Comparison of ENCODE assay signal across 13 cellular contexts in genomic region chr3:152256829-152257228, GRCh38. TPM values are rescaled to one million over a fixed set of nuclear protein-coding genes. Genes with fewer than 3 reads are reported as not detected.
DNase-seq lines count a peak whose midpoint lies in the region; ATAC-seq, FAIRE-seq and TF ChIP-seq lines count a peak whose summit lies in the region.
"Had no signal": no experiment of that assay in that cellular context is flagged by ENCODE, and none has a peak within 500 bp of the region (broad histone marks: within the 10 kb centered on the region; RNA-seq: fewer than 3 reads in every experiment).

No MANE protein-coding gene starts in this region.

- in situ Hi-C loops in GM23248 (cut with MboI): no loop called here

- H3K27me3 Mint-ChIP-seq in activated naive CD8-positive, alpha-beta T cell treated with anti-CD3 and anti-CD28 coated beads for 36 hours: no peaks in the 10 kb centered on the region
- H3K27me3 Mint-ChIP-seq in natural killer cell (ENCODE audit: low read depth in 2 of 2): no peaks in the 10 kb centered on the region
- H3K27me3 Mint-ChIP-seq in nephron progenitor cell (ENCODE audit: low read depth, poor library complexity): peaks cover 84% of the 10 kb centered on the region

- no peaks in the 10 kb centered on the region for H4K20me1 ChIP-seq in GM23248 (ENCODE audit: insufficient read depth)

- 98% methylated on average over 4 of the region's 4 CpGs for WGBS in GM23248 (ENCODE audit: low coverage in 1 of 2, low lambda C conversion rate in 2 of 2, missing lambda C conversion rate in 2 of 2), 2 experiments

- H3K79me2 ChIP-seq in ACC112 (ENCODE audit: control insufficient read depth, insufficient read depth, low read length, unreplicated experiment): no peaks in the 10 kb centered on the region
- H3K79me2 ChIP-seq in GM23248 (ENCODE audit: insufficient read depth): no peaks in the 10 kb centered on the region

- peaks cover 33% of the 10 kb centered on the region for H3K4me1 ChIP-seq in ACC112 (ENCODE audit: control insufficient read depth, insufficient read depth, low read length, unreplicated experiment)
- H3K4me1 ChIP-seq in GM23248 (ENCODE audit: insufficient read depth): peaks cover 28% of the 10 kb centered on the region

- no peaks in the 10 kb centered on the region; the same call in 1 of the 2 replicates for H3K9me2 ChIP-seq in GM23248 (ENCODE audit: insufficient read depth)

- peaks cover 20% of the 10 kb centered on the region for H3K36me3 Mint-ChIP-seq in activated naive CD8-positive, alpha-beta T cell treated with anti-CD3 and anti-CD28 coated beads for 36 hours
- H3K36me3 Mint-ChIP-seq in natural killer cell: no peaks in the 10 kb centered on the region
- H3K36me3 Mint-ChIP-seq in nephron progenitor cell (ENCODE audit: low read depth): no peaks in the 10 kb centered on the region

- peaks cover 4% of the 10 kb centered on the region for H3K9me3 Mint-ChIP-seq in activated naive CD8-positive, alpha-beta T cell treated with anti-CD3 and anti-CD28 coated beads for 36 hours
- no peaks in the 10 kb centered on the region for H3K9me3 Mint-ChIP-seq in natural killer cell
- no peaks in the 10 kb centered on the region for H3K9me3 Mint-ChIP-seq in nephron progenitor cell

- H2AFZ ChIP-seq in ACC112 (ENCODE audit: low read length, unreplicated experiment) (no peak overlapping the region), GM23248 (no peak overlapping the region)

- intact Hi-C loops in natural killer cell (cut with micrococcal nuclease): loop anchor here (1.0 to 5.0 kb wide), 2 partner anchors 12 to 60 kb away; no protein-coding TSS in a partner anchor

- peaks cover 89% of the 10 kb centered on the region for H3K4me1 Mint-ChIP-seq in activated naive CD8-positive, alpha-beta T cell treated with anti-CD3 and anti-CD28 coated beads for 36 hours
- H3K4me1 Mint-ChIP-seq in natural killer cell: peaks cover 91 to 92% of the 10 kb centered on the region in 2 donors
- H3K4me1 Mint-ChIP-seq in nephron progenitor cell: peaks cover 21% of the 10 kb centered on the region

- peak; percentile 15 for FAIRE-seq in GM18507 (lab: Jason Lieb, UNC)
- FAIRE-seq: astrocyte had no signal

- H3F3A ChIP-seq in GM23248 (ENCODE audit: insufficient read depth): peaks cover 16% of the 10 kb centered on the region

- peak overlapping the region; percentile 95 for H3K27ac Mint-ChIP-seq in activated naive CD8-positive, alpha-beta T cell treated with anti-CD3 and anti-CD28 coated beads for 36 hours
- H3K27ac Mint-ChIP-seq in natural killer cell: peak overlapping the region; percentile 79 to 96
- H3K27ac Mint-ChIP-seq in nephron progenitor cell: no peak overlapping the region

- no peak overlapping the region for H3K4me2 ChIP-seq in GM23248 (ENCODE audit: unreplicated experiment)

- H3K27ac ChIP-seq in ACC112 (ENCODE audit: low read depth, low read length) (peak overlapping the region; percentile 68; the same call in 1 of the 2 replicates), GM23248 (no peak overlapping the region)
- H3K27ac ChIP-seq: SK-N-MC had no signal

- H3K36me3 ChIP-seq in ACC112 (ENCODE audit: insufficient read depth, low read length) (no peaks in the 10 kb centered on the region), GM23248 (ENCODE audit: low read depth) (no peaks in the 10 kb centered on the region)

- ATAC-seq in natural killer cell (peak in 1 of 3 donors; percentile 6), HG02884 (IDR thresholded peaks at IDR 0.05; ENCODE audit: unreplicated experiment) (no peak), HG02759 (IDR thresholded peaks at IDR 0.05; ENCODE audit: unreplicated experiment) (no peak)
- ATAC-seq: left cardiac atrium had no signal

- DNase-seq in GM18507 (ENCODE audit: extremely low spot score, insufficient read length, low read depth) (no peak), natural killer cell (no peak), GM23248 (no peak), nephron progenitor cell (no peak)
- no peak for DNase-seq in activated naive CD8-positive, alpha-beta T cell treated with anti-CD3 and anti-CD28 coated beads for 36 hours
- DNase-seq: activated CD4-positive, alpha-beta T cell treated with anti-CD3 and anti-CD28 coated beads for 48 hours; head of caudate nucleus; left cardiac atrium had no signal

- TF ChIP-seq CTCF in natural killer cell (IDR thresholded peaks at IDR 0.05): no peak
- no peak for TF ChIP-seq CTCF in nephron progenitor cell (IDR thresholded peaks at IDR 0.05)

- no peak overlapping the region for H3K9ac ChIP-seq in GM23248

- peak overlapping the region; percentile 56 for H3K4me3 Mint-ChIP-seq in activated naive CD8-positive, alpha-beta T cell treated with anti-CD3 and anti-CD28 coated beads for 36 hours
- H3K4me3 Mint-ChIP-seq in natural killer cell (peak overlapping the region; percentile 94), nephron progenitor cell (no peak overlapping the region)

- H3K9me3 ChIP-seq in GM23248 (ENCODE audit: low read depth): no peaks in the 10 kb centered on the region

- H3K4me3 ChIP-seq in ACC112 (ENCODE audit: low read depth, low read length) (no peak overlapping the region), GM23248 (no peak overlapping the region)
- H3K4me3 ChIP-seq: SK-N-MC had no signal

- H3K27me3 ChIP-seq in ACC112 (ENCODE audit: insufficient read depth, low read length) (no peaks in the 10 kb centered on the region), GM23248 (replicated peaks; ENCODE audit: insufficient read depth) (no peaks in the 10 kb centered on the region)

RNA-seq across cellular contexts. Expression of gene MBNL1, which starts 11.9 kb away (rescaled TPM):
- 100 to 1,000 TPM; 385 to 392 TPM for total RNA-seq in activated naive CD8-positive, alpha-beta T cell treated with anti-CD3 and anti-CD28 coated beads for 36 hours
- 100 to 1,000 TPM; 600 to 704 (median 607) TPM for total RNA-seq in natural killer cell
- total RNA-seq in GM23248 (2014; rRNA removed; shearing (Covaris generic)): 251 and 262 TPM in 2 replicates
- polyA plus RNA-seq in GM23248 (2016; fragmentation: Nextera tagmentation; extraction: Ambion mirVana): 81.7 and 89.5 TPM in 2 replicates
